Comparison of ENCODE assay signal across 10 cellular contexts in genomic region chr17:80262291-80262690, GRCh38.
DNase-seq lines count a peak whose midpoint lies in the region; ATAC-seq and TF ChIP-seq lines count a peak whose summit lies in the region.
"Had no signal": no experiment of that assay in that cellular context is flagged by ENCODE, and none has a peak within 500 bp of the region (broad histone marks: within the 10 kb centered on the region; RNA-seq: fewer than 3 reads in every experiment).

No MANE protein-coding gene starts in this region.

- peaks cover 18% of the 10 kb centered on the region; the same call in 1 of the 2 replicates for H4K20me1 ChIP-seq in BLaER1

- no peak for TF ChIP-seq CTCF in coronary artery (IDR thresholded peaks at IDR 0.05)
- TF ChIP-seq CTCF in nephron progenitor cell (IDR thresholded peaks at IDR 0.05): no peak

- ATAC-seq in GM21528 (IDR thresholded peaks at IDR 0.05; ENCODE audit: low FRiP score, unreplicated experiment) (no peak), HG03378 (IDR thresholded peaks at IDR 0.05; ENCODE audit: unreplicated experiment) (no peak)

- H3K27me3 Mint-ChIP-seq in nephron progenitor cell (ENCODE audit: low read depth, poor library complexity): peaks cover 14% of the 10 kb centered on the region

- H3K9me3 ChIP-seq in BLaER1 (no peaks in the 10 kb centered on the region), KOPT-K1 (ENCODE audit: insufficient read depth, low read length, poor library complexity, severe bottlenecking) (no peaks in the 10 kb centered on the region)

- H3K9me3 Mint-ChIP-seq in nephron progenitor cell: no peaks in the 10 kb centered on the region

- H3K27me3 ChIP-seq in BLaER1: no peaks in the 10 kb centered on the region

- peaks cover 47% of the 10 kb centered on the region for H3K4me1 Mint-ChIP-seq in nephron progenitor cell

- H3K36me3 ChIP-seq in BLaER1 (peaks cover 19% of the 10 kb centered on the region), KOPT-K1 (ENCODE audit: insufficient read depth, low read length) (peaks cover 16% of the 10 kb centered on the region)

- H3K4me1 ChIP-seq in BLaER1: peaks cover 72% of the 10 kb centered on the region

- peak overlapping the region; percentile 88 for H3K4me3 Mint-ChIP-seq in nephron progenitor cell

- DNase-seq in coronary artery (ENCODE audit: low spot score) (no peak), nephron progenitor cell (no peak), COLO829 (ENCODE audit: low spot score) (no peak), NCI-H510A (lab: John Stamatoyannopoulos, UW) (no peak)
- DNase-seq: dermis blood vessel endothelial cell, NCI-H1694 treated with DMSO at 0.1 percent for 48 hours had no signal

- H3K4me3 ChIP-seq in BLaER1 (peak overlapping the region; percentile 87; the same call in 1 of the 2 replicates), coronary artery (peak overlapping the region; percentile 97)

- peak overlapping the region; percentile 91; the same call in 1 of the 2 replicates for H3K9ac ChIP-seq in BLaER1

- H3K27ac ChIP-seq in BLaER1 (peak overlapping the region; percentile 94), KOPT-K1 (ENCODE audit: low read depth, low read length, poor library complexity, severe bottlenecking) (peak overlapping the region; percentile 99), coronary artery (peak overlapping the region; percentile 99)

- H3K36me3 Mint-ChIP-seq in nephron progenitor cell (ENCODE audit: low read depth): peaks cover 5% of the 10 kb centered on the region

- H3K4me2 ChIP-seq in BLaER1: peak overlapping the region; percentile 100

- H3K27ac Mint-ChIP-seq in nephron progenitor cell: no peak overlapping the region
